8 cellular contexts compared by ENCODE assay signal in genomic region chr5:77774981-77775772, GRCh38. TPM values are rescaled to one million over a fixed set of nuclear protein-coding genes. Genes with fewer than 3 reads are reported as not detected.
DNase-seq lines count a peak whose midpoint lies in the region; ATAC-seq and TF ChIP-seq lines count a peak whose summit lies in the region.

No MANE protein-coding gene starts in this region.

- peaks cover 58% of the 10 kb centered on the region for H3K79me2 ChIP-seq in osteoblast (ENCODE audit: insufficient read depth, low read length)

- ATAC-seq in HG02759 (IDR thresholded peaks at IDR 0.05; ENCODE audit: unreplicated experiment) (peak; percentile 24), HG03469 (IDR thresholded peaks at IDR 0.05; ENCODE audit: unreplicated experiment) (no peak)

- no peaks in the 10 kb centered on the region for H3K36me3 ChIP-seq in osteoblast (ENCODE audit: insufficient read depth, low read length)

- H3K27ac ChIP-seq in osteoblast (ENCODE audit: low read depth, low read length), result peak overlapping the region; percentile 98

- in situ Hi-C loops in SK-MEL-5 (cut with HindIII; ENCODE audit: low pct_unique_long_range_greater_than_20kb, low sequenced_read_pairs), result no loop called here

- H3K9me3 ChIP-seq in osteoblast (ENCODE audit: low read depth, low read length), result no peaks in the 10 kb centered on the region

- H4K20me1 ChIP-seq in osteoblast (ENCODE audit: insufficient read depth, low read length), result peaks cover 45% of the 10 kb centered on the region

- no peaks in the 10 kb centered on the region for H3K27me3 ChIP-seq in osteoblast (ENCODE audit: insufficient read depth, low read length)

- H2AFZ ChIP-seq in osteoblast (ENCODE audit: low read length), result peak overlapping the region; percentile 98

- peak overlapping the region; percentile 80 for H3K4me3 ChIP-seq in epithelial cell of proximal tubule (ENCODE audit: low read depth, low read length)
- H3K4me3 ChIP-seq in osteoblast (ENCODE audit: insufficient read depth, low read length), result peak overlapping the region; percentile 92

- peaks cover 21% of the 10 kb centered on the region for H3K4me1 ChIP-seq in osteoblast (ENCODE audit: insufficient read depth, low read length)

- DNase-seq in NCI-H1694 treated with DMSO at 0.1 percent for 48 hours (lab: John Stamatoyannopoulos, UW) (peak; percentile 1), NCI-H1694 (lab: John Stamatoyannopoulos, UW) (no peak), SK-MEL-5 (ENCODE audit: low read depth, low spot score) (peak; percentile 59), epithelial cell of proximal tubule (ENCODE audit: low read depth) (no peak), osteoblast (ENCODE audit: insufficient read length, low spot score, missing footprints) (no peak), NCI-H187 treated with DMSO at 0.1 percent for 48 hours (lab: John Stamatoyannopoulos, UW) (no peak)

- TF ChIP-seq CTCF in epithelial cell of proximal tubule (conservative IDR thresholded peaks at IDR 0.05; ENCODE audit: low read depth, low read length) (no peak), osteoblast (IDR thresholded peaks at IDR 0.05; ENCODE audit: extremely low read depth, low read depth, low read length) (no peak)

- H3K4me2 ChIP-seq in osteoblast (ENCODE audit: insufficient read depth, low read length), result peak overlapping the region; percentile 93

RNA-seq across cellular contexts. Expression of gene TBCA, which starts 1.0 kb away (rescaled TPM):
- 275 and 301 TPM in 2 replicates for total RNA-seq in SK-MEL-5 (2014; rRNA removed; shearing (Covaris generic))
- polyA plus RNA-seq in SK-MEL-5 (2015; cell fraction: cytosol; rRNA removed), result 395 and 488 TPM in 2 replicates
- polyA plus RNA-seq in SK-MEL-5 (2015; cell fraction: nucleus; rRNA removed), result 71.0 and 83.0 TPM in 2 replicates
- total RNA-seq in epithelial cell of proximal tubule (259 and 362 TPM in 2 replicates), osteoblast (103 and 113 TPM in 2 replicates)

Comparison
In these comparisons a context has a peak if more than half of its experiments do, and no peak if none do; other contexts are left out.
1. DNase-seq: peak in NCI-H1694 treated with DMSO at 0.1 percent for 48 hours (single experiment) and SK-MEL-5 (single experiment); none in NCI-H1694 (single experiment), epithelial cell of proximal tubule (single experiment), osteoblast (single experiment) and NCI-H187 treated with DMSO at 0.1 percent for 48 hours (single experiment).